8 cellular contexts compared by ENCODE assay signal in genomic region chr7:51693258-51693657, GRCh38.
"Had no signal": no experiment of that assay in that cellular context is flagged by ENCODE, and none has a peak within 500 bp of the region (broad histone marks: within the 10 kb centered on the region; RNA-seq: fewer than 3 reads in every experiment).

No MANE protein-coding gene starts in this region.

- H2AFZ ChIP-seq: GM23248 had no signal

- H3K4me3 Mint-ChIP-seq: HFFc6 had no signal

- DNase-seq: GM23248, GOT3, H7, HCEC 1CT, HFFc6 had no signal

- ATAC-seq: HCT116 had no signal

- H3K36me3 ChIP-seq: HAP-1 had no signal

- H3K27ac ChIP-seq: GM23248 had no signal

- H3K9me3 ChIP-seq: HAP-1 had no signal

- H3K4me3 ChIP-seq: GM23248, HAP-1 had no signal

- FAIRE-seq: H54 had no signal

- H3K9ac ChIP-seq: GM23248 had no signal

- H3K27ac Mint-ChIP-seq: HFFc6 had no signal
